Comparison of ENCODE assay signal across 1 cellular context in the genomic region with DNA sequence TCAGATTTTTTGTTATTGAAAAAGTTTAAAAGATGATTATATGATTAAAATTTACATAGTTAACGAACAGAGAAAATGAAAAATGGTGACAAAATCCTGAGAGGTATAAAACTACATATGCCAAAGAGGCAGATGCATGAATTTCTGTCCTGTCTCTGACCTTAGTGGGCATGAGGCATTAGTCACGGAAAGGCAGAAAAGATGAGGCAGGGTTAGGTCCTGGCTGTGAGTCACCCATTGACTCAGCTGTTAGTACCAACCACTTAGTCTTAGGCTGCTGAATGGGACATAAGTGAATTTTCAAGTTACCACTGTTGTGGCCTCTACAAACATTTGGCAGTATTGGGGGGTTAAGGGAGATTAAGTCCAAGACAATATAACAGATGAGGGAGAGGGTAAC.
TF ChIP-seq lines count a peak whose summit lies in the region.

No MANE protein-coding gene starts in this region.

TF ChIP-seq in K562, 482 proteins besides CTCF, POLR2A, EP300 and RAD21 (continued from another document):
- TF ChIP-seq, protein P1, sequence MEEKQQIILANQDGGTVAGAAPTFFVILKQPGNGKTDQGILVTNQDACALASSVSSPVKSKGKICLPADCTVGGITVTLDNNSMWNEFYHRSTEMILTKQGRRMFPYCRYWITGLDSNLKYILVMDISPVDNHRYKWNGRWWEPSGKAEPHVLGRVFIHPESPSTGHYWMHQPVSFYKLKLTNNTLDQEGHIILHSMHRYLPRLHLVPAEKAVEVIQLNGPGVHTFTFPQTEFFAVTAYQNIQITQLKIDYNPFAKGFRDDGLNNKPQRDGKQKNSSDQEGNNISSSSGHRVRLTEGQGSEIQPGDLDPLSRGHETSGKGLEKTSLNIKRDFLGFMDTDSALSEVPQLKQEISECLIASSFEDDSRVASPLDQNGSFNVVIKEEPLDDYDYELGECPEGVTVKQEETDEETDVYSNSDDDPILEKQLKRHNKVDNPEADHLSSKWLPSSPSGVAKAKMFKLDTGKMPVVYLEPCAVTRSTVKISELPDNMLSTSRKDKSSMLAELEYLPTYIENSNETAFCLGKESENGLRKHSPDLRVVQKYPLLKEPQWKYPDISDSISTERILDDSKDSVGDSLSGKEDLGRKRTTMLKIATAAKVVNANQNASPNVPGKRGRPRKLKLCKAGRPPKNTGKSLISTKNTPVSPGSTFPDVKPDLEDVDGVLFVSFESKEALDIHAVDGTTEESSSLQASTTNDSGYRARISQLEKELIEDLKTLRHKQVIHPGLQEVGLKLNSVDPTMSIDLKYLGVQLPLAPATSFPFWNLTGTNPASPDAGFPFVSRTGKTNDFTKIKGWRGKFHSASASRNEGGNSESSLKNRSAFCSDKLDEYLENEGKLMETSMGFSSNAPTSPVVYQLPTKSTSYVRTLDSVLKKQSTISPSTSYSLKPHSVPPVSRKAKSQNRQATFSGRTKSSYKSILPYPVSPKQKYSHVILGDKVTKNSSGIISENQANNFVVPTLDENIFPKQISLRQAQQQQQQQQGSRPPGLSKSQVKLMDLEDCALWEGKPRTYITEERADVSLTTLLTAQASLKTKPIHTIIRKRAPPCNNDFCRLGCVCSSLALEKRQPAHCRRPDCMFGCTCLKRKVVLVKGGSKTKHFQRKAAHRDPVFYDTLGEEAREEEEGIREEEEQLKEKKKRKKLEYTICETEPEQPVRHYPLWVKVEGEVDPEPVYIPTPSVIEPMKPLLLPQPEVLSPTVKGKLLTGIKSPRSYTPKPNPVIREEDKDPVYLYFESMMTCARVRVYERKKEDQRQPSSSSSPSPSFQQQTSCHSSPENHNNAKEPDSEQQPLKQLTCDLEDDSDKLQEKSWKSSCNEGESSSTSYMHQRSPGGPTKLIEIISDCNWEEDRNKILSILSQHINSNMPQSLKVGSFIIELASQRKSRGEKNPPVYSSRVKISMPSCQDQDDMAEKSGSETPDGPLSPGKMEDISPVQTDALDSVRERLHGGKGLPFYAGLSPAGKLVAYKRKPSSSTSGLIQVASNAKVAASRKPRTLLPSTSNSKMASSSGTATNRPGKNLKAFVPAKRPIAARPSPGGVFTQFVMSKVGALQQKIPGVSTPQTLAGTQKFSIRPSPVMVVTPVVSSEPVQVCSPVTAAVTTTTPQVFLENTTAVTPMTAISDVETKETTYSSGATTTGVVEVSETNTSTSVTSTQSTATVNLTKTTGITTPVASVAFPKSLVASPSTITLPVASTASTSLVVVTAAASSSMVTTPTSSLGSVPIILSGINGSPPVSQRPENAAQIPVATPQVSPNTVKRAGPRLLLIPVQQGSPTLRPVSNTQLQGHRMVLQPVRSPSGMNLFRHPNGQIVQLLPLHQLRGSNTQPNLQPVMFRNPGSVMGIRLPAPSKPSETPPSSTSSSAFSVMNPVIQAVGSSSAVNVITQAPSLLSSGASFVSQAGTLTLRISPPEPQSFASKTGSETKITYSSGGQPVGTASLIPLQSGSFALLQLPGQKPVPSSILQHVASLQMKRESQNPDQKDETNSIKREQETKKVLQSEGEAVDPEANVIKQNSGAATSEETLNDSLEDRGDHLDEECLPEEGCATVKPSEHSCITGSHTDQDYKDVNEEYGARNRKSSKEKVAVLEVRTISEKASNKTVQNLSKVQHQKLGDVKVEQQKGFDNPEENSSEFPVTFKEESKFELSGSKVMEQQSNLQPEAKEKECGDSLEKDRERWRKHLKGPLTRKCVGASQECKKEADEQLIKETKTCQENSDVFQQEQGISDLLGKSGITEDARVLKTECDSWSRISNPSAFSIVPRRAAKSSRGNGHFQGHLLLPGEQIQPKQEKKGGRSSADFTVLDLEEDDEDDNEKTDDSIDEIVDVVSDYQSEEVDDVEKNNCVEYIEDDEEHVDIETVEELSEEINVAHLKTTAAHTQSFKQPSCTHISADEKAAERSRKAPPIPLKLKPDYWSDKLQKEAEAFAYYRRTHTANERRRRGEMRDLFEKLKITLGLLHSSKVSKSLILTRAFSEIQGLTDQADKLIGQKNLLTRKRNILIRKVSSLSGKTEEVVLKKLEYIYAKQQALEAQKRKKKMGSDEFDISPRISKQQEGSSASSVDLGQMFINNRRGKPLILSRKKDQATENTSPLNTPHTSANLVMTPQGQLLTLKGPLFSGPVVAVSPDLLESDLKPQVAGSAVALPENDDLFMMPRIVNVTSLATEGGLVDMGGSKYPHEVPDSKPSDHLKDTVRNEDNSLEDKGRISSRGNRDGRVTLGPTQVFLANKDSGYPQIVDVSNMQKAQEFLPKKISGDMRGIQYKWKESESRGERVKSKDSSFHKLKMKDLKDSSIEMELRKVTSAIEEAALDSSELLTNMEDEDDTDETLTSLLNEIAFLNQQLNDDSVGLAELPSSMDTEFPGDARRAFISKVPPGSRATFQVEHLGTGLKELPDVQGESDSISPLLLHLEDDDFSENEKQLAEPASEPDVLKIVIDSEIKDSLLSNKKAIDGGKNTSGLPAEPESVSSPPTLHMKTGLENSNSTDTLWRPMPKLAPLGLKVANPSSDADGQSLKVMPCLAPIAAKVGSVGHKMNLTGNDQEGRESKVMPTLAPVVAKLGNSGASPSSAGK (IDR thresholded peaks at IDR 0.05) = no peak
- TF ChIP-seq FOXA3 (CRISPR knock-in tag; conservative IDR thresholded peaks at IDR 0.05 in 1 of 2, IDR thresholded peaks at IDR 0.05 in 1 of 2) = peak in 1 of 2 experiments; percentile 57; a peak in 1 of 4 replicates
- TF ChIP-seq ZNF778 (CRISPR knock-in tag; IDR thresholded peaks at IDR 0.05) = no peak
- TF ChIP-seq MEF2A (IDR thresholded peaks at IDR 0.05; ENCODE audit: control insufficient read depth, low read depth, low read length) = no peak
